In the genomic region with DNA sequence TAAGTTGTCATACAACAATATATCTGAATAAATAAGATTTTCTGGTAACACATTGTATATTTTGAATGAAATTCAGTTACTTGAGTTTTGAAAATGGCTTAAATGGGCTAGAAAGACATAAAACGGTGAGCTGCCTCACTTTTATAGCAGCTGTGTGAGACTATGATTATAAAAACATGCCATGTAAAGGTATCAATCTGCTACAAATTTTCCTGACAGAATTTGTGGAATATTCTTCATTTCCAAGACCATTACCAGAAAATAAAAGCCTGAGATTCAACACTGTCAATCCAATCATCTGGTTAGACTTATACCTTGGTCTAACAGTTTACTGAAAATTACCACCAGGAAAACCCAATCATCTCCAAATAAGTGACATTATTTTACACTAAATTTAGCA, we compare ENCODE assay signal across 5 cellular contexts.
"Had no signal": no experiment of that assay in that cellular context is flagged by ENCODE, and none has a peak within 500 bp of the region (broad histone marks: within the 10 kb centered on the region; RNA-seq: fewer than 3 reads in every experiment).

No MANE protein-coding gene starts in this region.

- DNase-seq: IMR-90, KBM-7 had no signal

- H3K27me3 Mint-ChIP-seq: IgD-negative memory B cell had no signal

- H3K4me3 ChIP-seq: K562 had no signal

- H3K27ac Mint-ChIP-seq: IgD-negative memory B cell had no signal

- H3K4me3 Mint-ChIP-seq: IgD-negative memory B cell had no signal

- H3K4me1 Mint-ChIP-seq: IgD-negative memory B cell had no signal

- H3K27ac ChIP-seq: HL-60 had no signal
